In genomic region chr3:152278674-152279427, GRCh38 we compare ENCODE assay signal across 1 cellular context.
TF ChIP-seq lines count a peak whose summit lies in the region.

No MANE protein-coding gene starts in this region.

TF ChIP-seq in HepG2, 621 proteins besides CTCF, POLR2A, EP300 and RAD21:
- TF ChIP-seq HNRNPK (IDR thresholded peaks at IDR 0.05; ENCODE audit: low read depth, low read length, poor library complexity, severe bottlenecking) (peak; percentile 30), SOX5 (CRISPR knock-in tag; IDR thresholded peaks at IDR 0.05; ENCODE audit: borderline replicate concordance) (no peak), MYC (CRISPR knock-in tag; IDR thresholded peaks at IDR 0.05; ENCODE audit: borderline replicate concordance) (no peak), DNMT1 (CRISPR knock-in tag; IDR thresholded peaks at IDR 0.05) (no peak), ZSCAN29 (CRISPR knock-in tag; conservative IDR thresholded peaks at IDR 0.05) (no peak), ZNF558 (CRISPR knock-in tag; IDR thresholded peaks at IDR 0.05; ENCODE audit: borderline replicate concordance) (no peak), ZNF136 (CRISPR knock-in tag; IDR thresholded peaks at IDR 0.05; ENCODE audit: low read depth) (no peak)
